In genomic region chr16:68265078-68265925, GRCh38 we compare ENCODE assay signal across 8 cellular contexts. TPM values are rescaled to one million over a fixed set of nuclear protein-coding genes. Genes with fewer than 3 reads are reported as not detected.
DNase-seq lines count a peak whose midpoint lies in the region; ATAC-seq and TF ChIP-seq lines count a peak whose summit lies in the region.

No MANE protein-coding gene starts in this region.

- peaks cover 7 to 9% of the 10 kb centered on the region in 2 donors for H3K36me3 ChIP-seq in ascending aorta
- H3K36me3 ChIP-seq in sigmoid colon = peaks cover 0 to 6% (median 2%) of the 10 kb centered on the region in 4 donors

- no peak for TF ChIP-seq POLR2A in sigmoid colon (IDR thresholded peaks at IDR 0.05)

- peak overlapping the region; percentile 76 to 90 for H3K4me3 ChIP-seq in ascending aorta
- H3K4me3 ChIP-seq in sigmoid colon = peak overlapping the region; percentile 78 to 84 (median 82)

- TF ChIP-seq CTCF in ascending aorta (IDR thresholded peaks at IDR 0.05) (no peak), sigmoid colon (IDR thresholded peaks at IDR 0.05) (no peak)

- no peaks in the 10 kb centered on the region for H3K27me3 ChIP-seq in ascending aorta
- H3K27me3 ChIP-seq in sigmoid colon = no peaks in the 10 kb centered on the region

- TF ChIP-seq EP300 in sigmoid colon (IDR thresholded peaks at IDR 0.05) = no peak

- 1 to 7% methylated on average over 23 of the region's 23 CpGs for WGBS in sigmoid colon, 2 donors

- H3K9me3 ChIP-seq in ascending aorta (no peaks in the 10 kb centered on the region), sigmoid colon (no peaks in the 10 kb centered on the region)

- H3K27ac ChIP-seq in ascending aorta (peak overlapping the region; percentile 97 to 99), sigmoid colon (peak overlapping the region; percentile 97 to 99 (median 98))

- intact Hi-C loops in ascending aorta (cut with DNase I) = loop anchor here (1.0 kb wide), 2 partner anchors 23 to 46 kb away; partner anchors contain the start of gene PRMT7
- intact Hi-C loops in sigmoid colon (cut with DNase I) = no loop called here

- in situ Hi-C loops in SK-MEL-5 (cut with HindIII; ENCODE audit: low pct_unique_long_range_greater_than_20kb, low sequenced_read_pairs) = no loop called here

- H3K4me1 ChIP-seq in ascending aorta (peaks cover 0 to 22% of the 10 kb centered on the region in 2 donors), sigmoid colon (peaks cover 0 to 42% (median 30%) of the 10 kb centered on the region in 4 donors)

- DNase-seq in NCI-H146 (lab: John Stamatoyannopoulos, UW) (peak; percentile 34), NCI-H146 treated with DMSO at 0.1 percent for 48 hours (lab: John Stamatoyannopoulos, UW; ENCODE audit: unreplicated experiment) (no peak), SK-MEL-5 (ENCODE audit: low read depth, low spot score) (peak; percentile 35), ascending aorta (ENCODE audit: low spot score in 2 of 2) (peak; percentile 52 to 90), hepatic stellate cell (ENCODE audit: low spot score) (peak; percentile 84), sigmoid colon (peak; percentile 87)

- peak; percentile 31 for ATAC-seq in HG03378 (IDR thresholded peaks at IDR 0.05; ENCODE audit: unreplicated experiment)
- no peak for ATAC-seq in GM21526 (IDR thresholded peaks at IDR 0.05; ENCODE audit: low FRiP score, unreplicated experiment)

RNA-seq across cellular contexts. Expression of gene SLC7A6, which starts 1.0 kb away (rescaled TPM):
- total RNA-seq in SK-MEL-5 (2014; rRNA removed; shearing (Covaris generic)) = 21.3 and 22.2 TPM in 2 replicates
- polyA plus RNA-seq in SK-MEL-5 (2015; cell fraction: cytosol; rRNA removed) = 17.1 and 26.5 TPM in 2 replicates
- 91.9 and 106 TPM in 2 replicates for polyA plus RNA-seq in SK-MEL-5 (2015; cell fraction: nucleus; rRNA removed)
- total RNA-seq in ascending aorta (27.7 TPM), sigmoid colon (10 to 100 TPM; 26.8 to 40.7 (median 35.1) TPM)
- polyA plus RNA-seq in sigmoid colon = 10 to 100 TPM in 1 of 3 donors, 1 to 10 TPM in 2; 1.8 to 22.5 (median 2.5) TPM

RNA-seq across cellular contexts. Expression of gene PLA2G15, which starts 20.1 kb away (rescaled TPM):
- 13.5 and 15.0 TPM in 2 replicates for total RNA-seq in SK-MEL-5 (2014; rRNA removed; shearing (Covaris generic))
- polyA plus RNA-seq in SK-MEL-5 (2015; cell fraction: cytosol; rRNA removed) = 19.2 and 20.3 TPM in 2 replicates
- polyA plus RNA-seq in SK-MEL-5 (2015; cell fraction: nucleus; rRNA removed) = 10.9 and 19.9 TPM in 2 replicates
- total RNA-seq in ascending aorta (21.9 TPM), sigmoid colon (10 to 100 TPM; 10.2 to 15.7 (median 12.5) TPM)
- 10 to 100 TPM in 1 of 3 donors, 1 to 10 TPM in 2; 4.2 to 10.1 (median 8.1) TPM for polyA plus RNA-seq in sigmoid colon

RNA-seq across cellular contexts. Expression of gene ESRP2, which starts 29.4 kb away (rescaled TPM):
- total RNA-seq in SK-MEL-5 (2014; rRNA removed; shearing (Covaris generic)) = 0.11 TPM in 1 of 2 replicates, not detected in the other
- polyA plus RNA-seq in SK-MEL-5 (2015; cell fraction: cytosol; rRNA removed) = 0.87 TPM in 1 of 2 replicates, not detected in the other
- polyA plus RNA-seq in SK-MEL-5 (2015; cell fraction: nucleus; rRNA removed) = 0.33 TPM in 1 of 2 replicates, not detected in the other
- total RNA-seq in ascending aorta (not detected), sigmoid colon (under 1 TPM in 3 of 4 donors, not detected in 1; under 0.01 to 0.16 (median 0.14) TPM)
- polyA plus RNA-seq in sigmoid colon = 10 to 100 TPM; 24.0 to 50.0 (median 25.4) TPM

RNA-seq across cellular contexts. Expression of gene SLC7A6OS, which starts 45.4 kb away (rescaled TPM):
- total RNA-seq in SK-MEL-5 (2014; rRNA removed; shearing (Covaris generic)) = 20.2 and 21.9 TPM in 2 replicates
- polyA plus RNA-seq in SK-MEL-5 (2015; cell fraction: cytosol; rRNA removed) = 10.6 and 11.3 TPM in 2 replicates
- 24.9 and 25.0 TPM in 2 replicates for polyA plus RNA-seq in SK-MEL-5 (2015; cell fraction: nucleus; rRNA removed)
- total RNA-seq in ascending aorta (14.4 TPM), sigmoid colon (10 to 100 TPM in 3 of 4 donors, 1 to 10 TPM in 1; 9.5 to 20.8 (median 11.8) TPM)
- polyA plus RNA-seq in sigmoid colon = 1 to 10 TPM; 4.8 to 10.0 (median 6.5) TPM

RNA-seq across cellular contexts. Expression of gene PRMT7, which starts 45.5 kb away (rescaled TPM):
- total RNA-seq in SK-MEL-5 (2014; rRNA removed; shearing (Covaris generic)) = 53.5 and 56.6 TPM in 2 replicates
- polyA plus RNA-seq in SK-MEL-5 (2015; cell fraction: cytosol; rRNA removed) = 53.7 and 70.5 TPM in 2 replicates
- 422 and 434 TPM in 2 replicates for polyA plus RNA-seq in SK-MEL-5 (2015; cell fraction: nucleus; rRNA removed)
- total RNA-seq in ascending aorta (25.1 TPM), sigmoid colon (10 to 100 TPM; 34.6 to 51.0 (median 45.6) TPM)
- polyA plus RNA-seq in sigmoid colon = 10 to 100 TPM; 12.0 to 40.7 (median 19.0) TPM
